ENCODE assay signal across 19 cellular contexts in genomic region chr9:123418052-123418430, GRCh38.
DNase-seq lines count a peak whose midpoint lies in the region; ATAC-seq and TF ChIP-seq lines count a peak whose summit lies in the region.
"Had no signal": no experiment of that assay in that cellular context is flagged by ENCODE, and none has a peak within 500 bp of the region (broad histone marks: within the 10 kb centered on the region; RNA-seq: fewer than 3 reads in every experiment).

No MANE protein-coding gene starts in this region.

- H3K27me3 Mint-ChIP-seq in CD14-positive monocyte (ENCODE audit: low read depth in 3 of 3), result peaks cover 0 to 5% (median 3%) of the 10 kb centered on the region in 3 donors
- peaks cover 6% of the 10 kb centered on the region for H3K27me3 Mint-ChIP-seq in endodermal cell (ENCODE audit: insufficient read depth)

- H3K4me2 ChIP-seq in HCT116 (ENCODE audit: low read length), result no peak overlapping the region
- H3K4me2 ChIP-seq: SK-N-SH had no signal

- H3K4me3 Mint-ChIP-seq in CD14-positive monocyte (no peak overlapping the region), endodermal cell (no peak overlapping the region)
- H3K4me3 Mint-ChIP-seq: CD8-positive, alpha-beta T cell had no signal

- CTCF ChIA-PET in HCT116 (lab: Charles Lee), result no interaction called here

- no peak for TF ChIP-seq RAD21 in HCT116 (IDR thresholded peaks at IDR 0.05; ENCODE audit: low read depth)

- no peaks in the 10 kb centered on the region for H3K79me2 ChIP-seq in HCT116 (ENCODE audit: insufficient read depth, low read length)

- no peaks in the 10 kb centered on the region for H3K27me3 ChIP-seq in HCT116 (ENCODE audit: insufficient read depth, low read length)
- H3K27me3 ChIP-seq in endodermal cell (ENCODE audit: control insufficient read depth, insufficient read depth, low read length, poor library complexity, severe bottlenecking), result no peaks in the 10 kb centered on the region

- RAD21 ChIA-PET in HCT116 (lab: Charles Lee; ENCODE audit: low non-redundant PET in 1 of 2, low total read pairs in 2 of 2, uncharacterized antibody in 2 of 2, unreplicated experiment in 2 of 2), result no interaction called here

- intact Hi-C loops in CD14-positive monocyte (cut with micrococcal nuclease), result no loop called here
- intact Hi-C loops in HCT116 (cut with micrococcal nuclease), result no loop called here
- intact Hi-C loops in posterior vena cava (cut with DNase I), result no loop called here

- no peak overlapping the region for H3K9ac ChIP-seq in HCT116 (ENCODE audit: low read length)
- no peak overlapping the region for H3K9ac ChIP-seq in endodermal cell (ENCODE audit: extremely low read depth, low read length, poor library complexity, severe bottlenecking)
- H3K9ac ChIP-seq: SK-N-SH had no signal

- H3K36me3 ChIP-seq in HCT116 (ENCODE audit: control insufficient read depth in 1 of 2, insufficient read depth in 2 of 2, low read length in 2 of 2), result no peaks in the 10 kb centered on the region
- H3K36me3 ChIP-seq in endodermal cell (ENCODE audit: control insufficient read depth, insufficient read depth, low read length), result peaks cover 4% of the 10 kb centered on the region

- H3K4me1 ChIP-seq in HCT116 (ENCODE audit: control insufficient read depth in 1 of 2, insufficient read depth in 2 of 2, low read length in 2 of 2) (no peaks in the 10 kb centered on the region), endodermal cell (ENCODE audit: control insufficient read depth, insufficient read depth, low read length) (no peaks in the 10 kb centered on the region)
- H3K4me1 ChIP-seq: Caco-2 had no signal

- H3K27ac Mint-ChIP-seq in CD14-positive monocyte (peak overlapping the region in 3 of 7 donors; percentile 17 to 47 (median 47)), endodermal cell (no peak overlapping the region)
- H3K27ac Mint-ChIP-seq: CD8-positive, alpha-beta T cell had no signal

- H3K4me3 ChIP-seq in HCT116 (replicated peaks in 1 of 2; ENCODE audit: low read depth in 1 of 2, low read length in 2 of 2) (no peak overlapping the region), endodermal cell (ENCODE audit: low read length) (no peak overlapping the region)

- POLR2A ChIA-PET in HCT116 (lab: Charles Lee), result no interaction called here

- ATAC-seq in HCT116, result 0 out of 2 replicates have a peak, but pooled peaks have one; percentile 24
- ATAC-seq: CD8-positive, alpha-beta T cell; HepG2 had no signal

- TF ChIP-seq CTCF in CD14-positive monocyte (IDR thresholded peaks at IDR 0.05) (no peak), HCT116 (IDR thresholded peaks at IDR 0.05 in 2 of 3, conservative IDR thresholded peaks at IDR 0.05 in 1 of 3; ENCODE audit: borderline replicate concordance in 1 of 3, insufficient read depth in 1 of 3, low read depth in 2 of 3, low read length in 2 of 3) (no peak), endodermal cell (conservative IDR thresholded peaks at IDR 0.05) (no peak)

- TF ChIP-seq POLR2A in HCT116 (IDR thresholded peaks at IDR 0.05; ENCODE audit: borderline replicate concordance, extremely low read depth, insufficient read depth, insufficient read length), result no peak

- H3K9me2 ChIP-seq in HCT116 (ENCODE audit: insufficient read depth), result no peaks in the 10 kb centered on the region
- H3K9me2 ChIP-seq: SK-N-SH had no signal

- H4K20me1 ChIP-seq in HCT116 (ENCODE audit: insufficient read depth), result no peaks in the 10 kb centered on the region

- BruUV-seq in HCT116 (replicated peaks; lab: Mats Ljungman, UMichigan), result no TSS peak

- H3K27ac ChIP-seq in HCT116 (ENCODE audit: low read depth, low read length) (no peak overlapping the region), endodermal cell (ENCODE audit: low read depth, low read length) (no peak overlapping the region)

- 89 to 100% methylated on average over 2 to 5 of the region's 5 CpGs for WGBS in endodermal cell (ENCODE audit: insufficient coverage in 1 of 2, insufficient read length in 1 of 2), 2 experiments

- no peaks in the 10 kb centered on the region for H3K9me3 ChIP-seq in HCT116 (ENCODE audit: control insufficient read depth in 1 of 2, insufficient read depth in 1 of 2, low read depth in 1 of 2, low read length in 2 of 2)
- H3K9me3 ChIP-seq in endodermal cell (ENCODE audit: control insufficient read depth, low read length), result no peaks in the 10 kb centered on the region
- H3K9me3 ChIP-seq: Caco-2, SK-N-SH had no signal

- no peak overlapping the region for H2AFZ ChIP-seq in HCT116 (ENCODE audit: low read depth, low read length, poor library complexity, severe bottlenecking)

- H3K4me1 Mint-ChIP-seq in CD14-positive monocyte (no peaks in the 10 kb centered on the region), endodermal cell (peaks cover 14% of the 10 kb centered on the region)

- H3K9me3 Mint-ChIP-seq in CD14-positive monocyte (no peaks in the 10 kb centered on the region), endodermal cell (no peaks in the 10 kb centered on the region)
- H3K9me3 Mint-ChIP-seq: CD8-positive, alpha-beta T cell had no signal

- H3K36me3 Mint-ChIP-seq in CD14-positive monocyte, result peaks cover 84 to 91% of the 10 kb centered on the region in 2 donors
- peaks cover 11% of the 10 kb centered on the region for H3K36me3 Mint-ChIP-seq in endodermal cell (ENCODE audit: low read depth)

- DNase-seq in CD14-positive monocyte (ENCODE audit: low spot score) (peak; percentile 19), HCT116 (ENCODE audit: low read depth, low spot score) (no peak), endodermal cell (peak; percentile 40), posterior vena cava (ENCODE audit: low spot score) (peak; percentile 55), NCI-H82 treated with DMSO at 0.1 percent for 48 hours (lab: John Stamatoyannopoulos, UW; ENCODE audit: unreplicated experiment) (no peak), NCI-H2107 treated with DMSO at 0.1 percent for 48 hours (lab: John Stamatoyannopoulos, UW; ENCODE audit: unreplicated experiment) (no peak), GOT3 (lab: John Stamatoyannopoulos, UW) (no peak)
- DNase-seq: C1 segment of cervical spinal cord, GF-D8, Kasumi-1, NCI-H1092 treated with DMSO at 0.1 percent for 48 hours, NCI-H1436 treated with DMSO at 0.1 percent for 48 hours, NCI-H187 treated with DMSO at 0.1 percent for 48 hours, NCI-H524, NCI-H748 treated with DMSO at 0.1 percent for 48 hours, SK-N-SH had no signal

TF ChIP-seq in HCT116, 20 proteins besides CTCF, POLR2A, EP300 and RAD21:
- no peak for TF ChIP-seq EZH2phosphoT487 (IDR thresholded peaks at IDR 0.05; ENCODE audit: borderline replicate concordance)
- no peak for TF ChIP-seq ZNF274 (IDR thresholded peaks at IDR 0.05; ENCODE audit: low read depth, low read length)
- TF ChIP-seq JUND (IDR thresholded peaks at IDR 0.05), result no peak
- TF ChIP-seq MAX (IDR thresholded peaks at IDR 0.05), result no peak
- TF ChIP-seq EZH2 (IDR thresholded peaks at IDR 0.05), result no peak
- TF ChIP-seq ELF1 (IDR thresholded peaks at IDR 0.05; ENCODE audit: borderline replicate concordance, low read depth), result no peak
TF ChIP-seq in HCT116: peak in this region for 0.

Comparison
In these comparisons a context has a peak if more than half of its experiments do, and no peak if none do; other contexts are left out.
1. DNase-seq: peak in CD14-positive monocyte (single experiment), endodermal cell (single experiment) and posterior vena cava (single experiment); none in HCT116 (single experiment), NCI-H82 treated with DMSO at 0.1 percent for 48 hours (single experiment), NCI-H2107 treated with DMSO at 0.1 percent for 48 hours (single experiment) and GOT3 (single experiment).